Comparison of ENCODE assay signal across 1 cellular context in the genomic region with DNA sequence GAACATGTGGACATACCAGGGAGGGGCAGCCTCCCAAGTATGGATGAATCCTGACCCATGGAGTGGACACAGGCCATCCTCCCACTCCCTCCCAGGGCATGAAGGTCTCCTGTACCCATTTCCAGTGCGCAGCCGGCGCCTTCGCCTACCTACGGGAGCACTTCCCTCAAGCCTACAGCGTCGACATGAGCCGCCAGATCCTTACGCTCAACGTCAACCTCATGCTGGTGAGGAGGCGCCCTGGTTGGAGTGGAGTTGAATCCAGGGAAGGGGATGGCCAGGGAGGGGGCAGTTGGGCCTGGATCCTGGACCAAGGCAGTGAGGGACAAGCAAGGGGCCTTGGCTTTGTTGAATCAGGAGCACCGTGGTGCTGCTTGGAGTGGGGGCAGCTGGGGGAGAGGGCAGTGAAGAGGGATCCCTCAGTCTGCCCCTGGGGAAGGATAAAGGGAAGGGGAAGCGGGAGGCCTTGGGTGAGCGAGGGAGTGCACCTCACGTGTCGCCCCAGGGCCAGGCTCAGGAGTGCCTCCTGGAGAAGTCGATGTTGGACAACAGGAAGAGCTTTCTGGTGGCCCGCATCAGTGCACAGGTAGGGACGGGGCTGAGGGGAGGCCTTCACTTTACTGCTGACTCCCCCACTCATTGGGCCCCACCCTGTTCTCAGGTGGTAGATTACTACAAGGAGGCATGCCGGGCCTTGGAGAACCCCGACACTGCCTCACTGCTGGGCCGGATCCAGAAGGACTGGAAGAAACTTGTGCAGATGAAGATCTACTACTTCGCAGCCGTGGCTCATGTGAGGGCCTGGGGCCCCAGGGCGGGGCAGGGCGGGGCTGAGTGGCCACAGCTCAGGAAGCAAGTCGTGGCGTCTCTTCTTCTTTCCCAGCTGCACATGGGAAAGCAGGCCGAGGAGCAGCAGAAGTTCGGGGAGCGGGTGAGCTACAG.
TF ChIP-seq lines count a peak whose summit lies in the region.

No MANE protein-coding gene starts in this region.

TF ChIP-seq in WTC11, 78 proteins besides CTCF, POLR2A, EP300 and RAD21 (continued from another document):
- TF ChIP-seq ZNF281 (CRISPR knock-in tag; IDR thresholded peaks at IDR 0.05) (no peak), NFE2L1 (CRISPR knock-in tag; IDR thresholded peaks at IDR 0.05) (no peak)
TF ChIP-seq in WTC11: peak in this region for 0.
